Comparison of ENCODE assay signal across 4 cellular contexts in the genomic region with DNA sequence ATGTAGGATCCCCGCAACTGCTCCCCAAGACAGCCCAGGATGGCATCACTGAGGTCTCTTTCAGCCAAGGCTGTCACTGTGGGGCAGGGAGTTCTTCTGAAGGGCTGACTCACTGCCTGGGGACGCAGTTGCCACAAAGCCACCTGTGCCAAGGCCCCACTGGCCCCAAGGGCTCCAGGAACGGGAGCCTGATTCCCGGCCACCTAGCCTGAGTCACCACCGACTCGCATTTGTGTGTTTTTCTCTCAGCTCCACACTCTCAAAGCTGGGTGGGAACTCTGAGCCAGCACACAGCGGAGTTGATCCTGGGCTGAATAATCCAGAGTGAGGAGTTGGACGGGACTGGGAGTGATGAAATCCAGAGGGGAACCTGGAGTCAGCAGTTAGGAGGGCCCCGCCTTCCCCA. TPM values are rescaled to one million over a fixed set of nuclear protein-coding genes. Genes with fewer than 3 reads are reported as not detected.
"Had no signal": no experiment of that assay in that cellular context is flagged by ENCODE, and none has a peak within 500 bp of the region (broad histone marks: within the 10 kb centered on the region; RNA-seq: fewer than 3 reads in every experiment).

No MANE protein-coding gene starts in this region.

RNA-seq across cellular contexts. Expression of a gene that starts 37.1 kb away (rescaled TPM):
- total RNA-seq: M059J, Right ventricle myocardium inferior, SJCRH30, SK-MEL-5 had no signal
